In the genomic region with DNA sequence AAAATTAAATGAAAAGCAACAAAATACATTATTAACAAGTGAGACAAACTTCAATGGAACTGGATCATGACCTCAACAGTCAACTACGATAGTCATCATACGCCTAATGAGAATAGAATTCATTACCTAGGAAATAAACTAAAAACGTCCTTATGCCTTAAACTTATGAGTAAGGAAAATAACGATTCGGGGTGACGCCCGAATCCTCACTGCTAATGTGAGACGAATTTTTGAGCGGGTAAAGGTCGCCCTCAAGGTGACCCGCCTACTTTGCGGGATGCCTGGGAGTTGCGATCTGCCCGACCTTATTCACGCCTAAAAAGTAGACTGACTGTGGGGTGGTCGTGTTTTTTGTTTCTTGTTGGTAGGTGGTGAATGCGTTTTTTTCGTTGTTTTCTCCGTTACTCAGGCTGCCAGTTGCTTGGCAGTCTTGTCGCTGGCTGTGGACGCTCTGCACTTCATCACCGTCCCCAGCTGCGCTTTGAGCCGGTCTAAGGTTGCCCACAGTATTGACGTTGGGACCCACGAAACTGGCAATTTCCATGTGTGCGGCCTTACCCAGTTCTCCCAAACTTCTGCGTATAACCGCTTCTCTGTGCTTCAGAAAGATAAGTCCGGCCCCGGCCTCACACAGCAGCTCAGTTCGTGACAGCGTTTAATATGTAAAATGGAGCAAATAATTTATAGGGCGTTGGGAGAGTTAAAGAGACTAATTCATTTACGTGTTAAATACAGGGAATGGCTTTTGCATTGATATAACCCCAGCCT, we compare ENCODE assay signal across 1 cellular context.
TF ChIP-seq lines count a peak whose summit lies in the region.

No MANE protein-coding gene starts in this region.

TF ChIP-seq in WTC11, 78 proteins besides CTCF, POLR2A, EP300 and RAD21 (continued from another document):
- TF ChIP-seq, protein P1, sequence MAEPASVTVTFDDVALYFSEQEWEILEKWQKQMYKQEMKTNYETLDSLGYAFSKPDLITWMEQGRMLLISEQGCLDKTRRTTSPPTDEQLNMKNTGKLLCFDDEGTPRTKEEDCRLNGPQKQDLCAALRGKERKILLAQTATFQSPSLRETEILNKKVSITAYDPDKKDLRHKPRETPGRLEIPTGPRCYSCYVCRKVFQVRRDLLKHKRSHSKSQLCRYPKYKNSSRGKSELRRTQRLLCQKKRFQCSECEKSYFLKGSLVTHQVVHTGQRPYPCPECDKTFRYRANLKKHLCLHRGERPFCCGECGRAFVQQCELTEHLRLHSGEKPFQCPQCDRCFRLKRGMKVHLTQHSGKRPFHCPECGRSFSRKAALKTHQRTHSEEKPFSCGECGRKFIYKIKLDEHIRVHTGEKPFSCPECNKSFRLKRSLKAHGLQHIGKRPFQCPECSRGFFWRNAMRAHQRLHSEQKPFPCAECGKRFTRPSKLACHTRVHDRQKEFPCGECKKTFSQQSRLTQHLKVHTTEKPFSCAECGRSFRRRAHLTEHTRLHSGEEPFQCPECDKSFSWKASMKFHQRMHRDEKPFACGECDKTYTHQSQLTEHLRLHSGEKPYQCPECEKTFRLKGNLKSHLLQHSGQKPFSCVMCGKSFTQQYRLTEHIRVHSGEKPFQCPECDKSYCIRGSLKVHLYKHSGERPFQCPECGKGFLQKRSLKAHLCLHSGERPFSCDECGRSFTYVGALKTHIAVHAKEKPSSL (CRISPR knock-in tag; conservative IDR thresholded peaks at IDR 0.05) = peak; percentile 99
- no peak for TF ChIP-seq ZNF396 (CRISPR knock-in tag; IDR thresholded peaks at IDR 0.05; ENCODE audit: borderline replicate concordance)
- peak; percentile 68 for TF ChIP-seq ZNF423 (CRISPR knock-in tag; IDR thresholded peaks at IDR 0.05)
- TF ChIP-seq, protein P2, sequence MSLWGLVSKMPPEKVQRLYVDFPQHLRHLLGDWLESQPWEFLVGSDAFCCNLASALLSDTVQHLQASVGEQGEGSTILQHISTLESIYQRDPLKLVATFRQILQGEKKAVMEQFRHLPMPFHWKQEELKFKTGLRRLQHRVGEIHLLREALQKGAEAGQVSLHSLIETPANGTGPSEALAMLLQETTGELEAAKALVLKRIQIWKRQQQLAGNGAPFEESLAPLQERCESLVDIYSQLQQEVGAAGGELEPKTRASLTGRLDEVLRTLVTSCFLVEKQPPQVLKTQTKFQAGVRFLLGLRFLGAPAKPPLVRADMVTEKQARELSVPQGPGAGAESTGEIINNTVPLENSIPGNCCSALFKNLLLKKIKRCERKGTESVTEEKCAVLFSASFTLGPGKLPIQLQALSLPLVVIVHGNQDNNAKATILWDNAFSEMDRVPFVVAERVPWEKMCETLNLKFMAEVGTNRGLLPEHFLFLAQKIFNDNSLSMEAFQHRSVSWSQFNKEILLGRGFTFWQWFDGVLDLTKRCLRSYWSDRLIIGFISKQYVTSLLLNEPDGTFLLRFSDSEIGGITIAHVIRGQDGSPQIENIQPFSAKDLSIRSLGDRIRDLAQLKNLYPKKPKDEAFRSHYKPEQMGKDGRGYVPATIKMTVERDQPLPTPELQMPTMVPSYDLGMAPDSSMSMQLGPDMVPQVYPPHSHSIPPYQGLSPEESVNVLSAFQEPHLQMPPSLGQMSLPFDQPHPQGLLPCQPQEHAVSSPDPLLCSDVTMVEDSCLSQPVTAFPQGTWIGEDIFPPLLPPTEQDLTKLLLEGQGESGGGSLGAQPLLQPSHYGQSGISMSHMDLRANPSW (CRISPR knock-in tag; conservative IDR thresholded peaks at IDR 0.05; ENCODE audit: low read depth) = 0 out of 2 replicates have a peak, but pooled peaks have one; percentile 71
- TF ChIP-seq, protein P3, sequence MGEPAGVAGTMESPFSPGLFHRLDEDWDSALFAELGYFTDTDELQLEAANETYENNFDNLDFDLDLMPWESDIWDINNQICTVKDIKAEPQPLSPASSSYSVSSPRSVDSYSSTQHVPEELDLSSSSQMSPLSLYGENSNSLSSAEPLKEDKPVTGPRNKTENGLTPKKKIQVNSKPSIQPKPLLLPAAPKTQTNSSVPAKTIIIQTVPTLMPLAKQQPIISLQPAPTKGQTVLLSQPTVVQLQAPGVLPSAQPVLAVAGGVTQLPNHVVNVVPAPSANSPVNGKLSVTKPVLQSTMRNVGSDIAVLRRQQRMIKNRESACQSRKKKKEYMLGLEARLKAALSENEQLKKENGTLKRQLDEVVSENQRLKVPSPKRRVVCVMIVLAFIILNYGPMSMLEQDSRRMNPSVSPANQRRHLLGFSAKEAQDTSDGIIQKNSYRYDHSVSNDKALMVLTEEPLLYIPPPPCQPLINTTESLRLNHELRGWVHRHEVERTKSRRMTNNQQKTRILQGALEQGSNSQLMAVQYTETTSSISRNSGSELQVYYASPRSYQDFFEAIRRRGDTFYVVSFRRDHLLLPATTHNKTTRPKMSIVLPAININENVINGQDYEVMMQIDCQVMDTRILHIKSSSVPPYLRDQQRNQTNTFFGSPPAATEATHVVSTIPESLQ (CRISPR knock-in tag; IDR thresholded peaks at IDR 0.05) = peak; percentile 58; the same call in 1 of the 2 replicates
- peak; percentile 100 for TF ChIP-seq PRRX2 (CRISPR knock-in tag; IDR thresholded peaks at IDR 0.05)
- peak; percentile 96 for TF ChIP-seq TEAD4 (CRISPR knock-in tag; IDR thresholded peaks at IDR 0.05)
- TF ChIP-seq FOXJ3 (CRISPR knock-in tag; IDR thresholded peaks at IDR 0.05; ENCODE audit: borderline replicate concordance) = peak; percentile 96
- TF ChIP-seq MXD4 (CRISPR knock-in tag; IDR thresholded peaks at IDR 0.05; ENCODE audit: borderline replicate concordance) = no peak
- TF ChIP-seq JUN (CRISPR knock-in tag; IDR thresholded peaks at IDR 0.05) = peak; percentile 95
